8 cellular contexts compared by ENCODE assay signal in the genomic region with DNA sequence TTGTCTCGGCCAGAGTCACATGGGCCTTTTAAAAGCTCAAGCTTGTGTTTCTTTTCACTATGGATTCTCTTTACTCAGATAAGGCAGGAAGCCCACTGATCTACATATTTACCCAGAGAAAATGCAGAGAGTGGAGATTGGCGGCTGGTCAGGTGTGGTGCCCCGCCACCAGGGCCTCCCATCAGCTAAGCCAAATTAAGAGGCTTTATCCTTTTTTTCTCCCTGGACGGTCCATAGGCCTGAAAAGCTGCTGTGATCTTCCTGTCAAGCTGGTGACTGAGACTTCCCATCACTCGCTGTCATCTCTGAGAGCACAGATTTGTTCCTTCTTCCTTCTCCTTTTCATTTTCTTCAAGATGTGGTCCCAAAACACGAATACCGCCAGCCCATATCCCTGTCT. TPM values are rescaled to one million over a fixed set of nuclear protein-coding genes. Genes with fewer than 3 reads are reported as not detected.
DNase-seq lines count a peak whose midpoint lies in the region; ATAC-seq and TF ChIP-seq lines count a peak whose summit lies in the region.

No MANE protein-coding gene starts in this region.

- peak in 1 of 3 donors; percentile 13 for DNase-seq in Peyer's patch
- no peak for DNase-seq in esophagus muscularis mucosa (ENCODE audit: extremely low spot score)
- DNase-seq in retinal pigment epithelial cell (ENCODE audit: low read depth): no peak
- DNase-seq in activated gamma-delta T cell treated with Interleukin-2 at 50 U/mL for 16 hours: no peak
- DNase-seq in NCI-H1048 (lab: John Stamatoyannopoulos, UW): no peak
- no peak for DNase-seq in OCI-M2 (lab: John Stamatoyannopoulos, UW; ENCODE audit: unreplicated experiment)

- H3K4me1 ChIP-seq in Peyer's patch (peaks cover 0 to 55% (median 28%) of the 10 kb centered on the region in 4 donors), esophagus muscularis mucosa (peaks cover 57 to 82% (median 76%) of the 10 kb centered on the region in 4 donors)

- H3K9me3 ChIP-seq in Peyer's patch (no peaks in the 10 kb centered on the region), esophagus muscularis mucosa (no peaks in the 10 kb centered on the region)

- no peak for ATAC-seq in HG03196 (IDR thresholded peaks at IDR 0.05; ENCODE audit: unreplicated experiment)

- intact Hi-C loops in esophagus muscularis mucosa (cut with DNase I): loop anchor here (5.0 kb wide), 1 partner anchor 58 kb away; a partner anchor contains a TSS

- TF ChIP-seq CTCF in Peyer's patch (IDR thresholded peaks at IDR 0.05): no peak
- no peak for TF ChIP-seq CTCF in esophagus muscularis mucosa (IDR thresholded peaks at IDR 0.05)
- no peak for TF ChIP-seq CTCF in retinal pigment epithelial cell (conservative IDR thresholded peaks at IDR 0.05; ENCODE audit: low read depth, low read length)

- H3K36me3 ChIP-seq in Peyer's patch (peaks cover 0 to 48% (median 0%) of the 10 kb centered on the region in 3 donors), esophagus muscularis mucosa (peaks cover 7 to 54% (median 50%) of the 10 kb centered on the region in 4 donors)

- H3K4me3 ChIP-seq in GM08714 (ENCODE audit: low read length) (peak overlapping the region; percentile 82), Peyer's patch (peak overlapping the region; percentile 78 to 99 (median 84)), esophagus muscularis mucosa (peak overlapping the region; percentile 85 to 98 (median 88)), retinal pigment epithelial cell (ENCODE audit: low read length) (peak overlapping the region; percentile 99)

- no peak for TF ChIP-seq POLR2A in Peyer's patch (IDR thresholded peaks at IDR 0.05)
- TF ChIP-seq POLR2A in esophagus muscularis mucosa (IDR thresholded peaks at IDR 0.05; ENCODE audit: low read depth): no peak

- WGBS in esophagus muscularis mucosa: 34% methylated on average over 7 of the region's 7 CpGs

- TF ChIP-seq EP300 in esophagus muscularis mucosa (IDR thresholded peaks at IDR 0.05): no peak

- H3K27me3 ChIP-seq in Peyer's patch: no peaks in the 10 kb centered on the region
- no peaks in the 10 kb centered on the region for H3K27me3 ChIP-seq in esophagus muscularis mucosa

- H3K27ac ChIP-seq in Peyer's patch (peak overlapping the region in 3 of 4 donors; percentile 3 to 98 (median 96)), esophagus muscularis mucosa (replicated peaks in 1 of 4) (peak overlapping the region; percentile 96 to 98 (median 96))

RNA-seq across cellular contexts. Expression of a gene that starts 1.9 kb away (rescaled TPM):
- total RNA-seq in Peyer's patch (100 to 1,000 TPM in 3 of 4 donors, 10 to 100 TPM in 1; 86.3 to 374 (median 163) TPM), esophagus muscularis mucosa (10 to 100 TPM; 48.4 to 96.2 (median 75.7) TPM)

RNA-seq across cellular contexts. Expression of a gene that starts 2.2 kb away (rescaled TPM):
- total RNA-seq in Peyer's patch: 100 to 1,000 TPM in 3 of 4 donors, 10 to 100 TPM in 1; 59.5 to 200 (median 121) TPM
- 10 to 100 TPM; 31.1 to 57.8 (median 42.7) TPM for total RNA-seq in esophagus muscularis mucosa

RNA-seq across cellular contexts. Expression of a gene that starts 55.6 kb away (rescaled TPM):
- total RNA-seq in Peyer's patch (10 to 100 TPM; 11.6 to 48.0 (median 40.0) TPM), esophagus muscularis mucosa (10 to 100 TPM; 46.4 to 70.0 (median 59.3) TPM)

RNA-seq across cellular contexts. Expression of a gene that starts 56.1 kb away (rescaled TPM):
- total RNA-seq in Peyer's patch: 10 to 100 TPM in 1 of 4 donors, 1 to 10 TPM in 2, not detected in 1; 4.9 to 17.3 (median 7.2) TPM
- 10 to 100 TPM; 15.0 to 21.8 (median 17.8) TPM for total RNA-seq in esophagus muscularis mucosa

RNA-seq across cellular contexts. Expression of a gene that starts 57.0 kb away (rescaled TPM):
- total RNA-seq in Peyer's patch: 1 to 10 TPM in 2 of 4 donors, under 1 TPM in 1, not detected in 1; 0.67 to 2.6 (median 1.2) TPM
- 1 to 10 TPM in 1 of 4 donors, under 1 TPM in 2, not detected in 1; 0.17 to 2.9 (median 0.33) TPM for total RNA-seq in esophagus muscularis mucosa
